Comparison of ENCODE assay signal across 1 cellular context in genomic region chr13:114281351-114282142, GRCh38.
TF ChIP-seq lines count a peak whose summit lies in the region.

Gene UPF3A, plus strand, starts transcription at chr13:114281601. Its CDS starts 39 bp downstream, at chr13:114281640.

TF ChIP-seq in HepG2, 621 proteins besides CTCF, POLR2A, EP300 and RAD21 (continued from another document and continues in another):
- TF ChIP-seq HMGXB3 (CRISPR knock-in tag; IDR thresholded peaks at IDR 0.05; ENCODE audit: borderline replicate concordance) (no peak), RERE (CRISPR knock-in tag; IDR thresholded peaks at IDR 0.05; ENCODE audit: low read depth) (no peak; the same call in 1 of the 2 replicates), TARDBP (CRISPR knock-in tag; IDR thresholded peaks at IDR 0.05) (peak; percentile 93), SIX1 (CRISPR knock-in tag; IDR thresholded peaks at IDR 0.05; ENCODE audit: borderline replicate concordance) (no peak), TOPORS (CRISPR knock-in tag; IDR thresholded peaks at IDR 0.05) (peak; percentile 79; the same call in 1 of the 2 replicates), TERF1 (CRISPR knock-in tag; IDR thresholded peaks at IDR 0.05) (no peak), BHLHE40 (IDR thresholded peaks at IDR 0.05; ENCODE audit: low read length) (no peak; the same call in 1 of the 2 replicates), KIAA2018 (CRISPR knock-in tag; IDR thresholded peaks at IDR 0.05; ENCODE audit: borderline replicate concordance) (no peak), ZBTB7B (CRISPR knock-in tag; IDR thresholded peaks at IDR 0.05) (peak; percentile 67; the same call in 1 of the 2 replicates), CENPX (CRISPR knock-in tag; IDR thresholded peaks at IDR 0.05) (no peak), FOSL2 (CRISPR knock-in tag; IDR thresholded peaks at IDR 0.05) (peak; percentile 15; the same call in 1 of the 2 replicates), MIER2 (CRISPR knock-in tag; IDR thresholded peaks at IDR 0.05) (no peak), RBAK (CRISPR knock-in tag; IDR thresholded peaks at IDR 0.05) (no peak), ZNF607 (CRISPR knock-in tag; IDR thresholded peaks at IDR 0.05; ENCODE audit: borderline replicate concordance) (peak; percentile 59), ZNF790 (CRISPR knock-in tag; IDR thresholded peaks at IDR 0.05; ENCODE audit: borderline replicate concordance) (peak; percentile 37; the same call in 1 of the 2 replicates), MEIS2 (CRISPR knock-in tag; IDR thresholded peaks at IDR 0.05) (no peak), FIP1L1 (IDR thresholded peaks at IDR 0.05; ENCODE audit: borderline replicate concordance, insufficient read depth, low read depth, low read length) (0 out of 2 replicates have a peak, but pooled peaks have one; percentile 36), HES4 (CRISPR knock-in tag; IDR thresholded peaks at IDR 0.05; ENCODE audit: borderline replicate concordance) (peak; percentile 64; the same call in 1 of the 2 replicates), SAP130 (CRISPR knock-in tag; IDR thresholded peaks at IDR 0.05; ENCODE audit: low read depth) (peak; percentile 77), ZBTB4 (CRISPR knock-in tag; IDR thresholded peaks at IDR 0.05; ENCODE audit: borderline replicate concordance) (no peak), PTBP1 (IDR thresholded peaks at IDR 0.05; ENCODE audit: low read depth, low read length, poor library complexity, severe bottlenecking) (no peak), ZNF232 (CRISPR knock-in tag; IDR thresholded peaks at IDR 0.05; ENCODE audit: borderline replicate concordance) (peak; percentile 17; the same call in 1 of the 2 replicates), HMGA1 (CRISPR knock-in tag; conservative IDR thresholded peaks at IDR 0.05) (no peak), GTF3A (CRISPR knock-in tag; conservative IDR thresholded peaks at IDR 0.05) (no peak), ZNF414 (CRISPR knock-in tag; IDR thresholded peaks at IDR 0.05) (no peak; the same call in 1 of the 2 replicates), ZNF264 (CRISPR knock-in tag; IDR thresholded peaks at IDR 0.05) (no peak), STAT5B (CRISPR knock-in tag; IDR thresholded peaks at IDR 0.05) (no peak), ZKSCAN5 (CRISPR knock-in tag; IDR thresholded peaks at IDR 0.05) (no peak), CSRNP1 (CRISPR knock-in tag; IDR thresholded peaks at IDR 0.05) (no peak), ZNF670 (CRISPR knock-in tag; IDR thresholded peaks at IDR 0.05; ENCODE audit: borderline replicate concordance) (0 out of 2 replicates have a peak, but pooled peaks have one; percentile 62)
